10 cellular contexts compared by ENCODE assay signal in the genomic region with DNA sequence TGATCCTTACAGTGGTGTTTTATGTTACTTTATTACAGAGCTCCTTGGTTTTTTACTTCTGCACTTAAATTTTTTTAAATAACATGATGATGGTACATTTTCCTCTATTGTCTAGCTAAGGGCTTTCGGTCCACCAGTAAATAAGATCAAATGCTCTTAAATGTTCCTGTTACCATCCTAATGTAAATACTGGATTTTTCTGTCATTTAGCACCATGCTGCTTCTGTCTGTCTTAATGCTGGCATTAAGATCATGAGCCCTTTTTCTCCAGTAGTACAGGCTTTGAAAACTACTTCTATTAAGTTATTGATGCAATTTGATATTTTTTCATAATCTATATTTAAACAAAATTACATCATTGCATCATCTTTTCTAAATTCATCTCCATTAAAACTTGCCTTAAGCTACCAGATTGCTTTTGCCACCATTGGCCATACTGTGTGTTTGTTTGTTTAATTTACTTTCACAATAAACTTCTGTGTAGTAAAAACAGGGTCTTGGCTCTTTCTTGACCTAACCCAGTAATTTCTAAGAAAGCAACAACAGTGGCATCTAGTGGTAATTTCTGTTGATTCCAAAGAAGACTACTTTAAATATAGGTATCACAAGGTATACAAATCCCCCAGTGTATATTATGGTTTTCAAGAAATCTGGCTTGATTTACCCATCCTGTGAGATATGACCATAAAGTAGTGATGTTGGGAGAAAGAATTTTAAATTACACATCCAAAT. TPM values are rescaled to one million over a fixed set of nuclear protein-coding genes. Genes with fewer than 3 reads are reported as not detected.
DNase-seq lines count a peak whose midpoint lies in the region; ATAC-seq, FAIRE-seq and TF ChIP-seq lines count a peak whose summit lies in the region.
"Had no signal": no experiment of that assay in that cellular context is flagged by ENCODE, and none has a peak within 500 bp of the region (broad histone marks: within the 10 kb centered on the region; RNA-seq: fewer than 3 reads in every experiment).

No MANE protein-coding gene starts in this region.

- H3K4me3 ChIP-seq in A549 = no peak overlapping the region
- H3K4me3 ChIP-seq in GM12864 (ENCODE audit: low read depth, low read length) = no peak overlapping the region
- no peak overlapping the region for H3K4me3 ChIP-seq in fibroblast of the aortic adventitia (ENCODE audit: low read depth, low read length)
- H3K4me3 ChIP-seq: testis had no signal

- ATAC-seq in A549 = peak; percentile 56 to 75; a peak in 4 of 6 replicates
- no peak for ATAC-seq in GM21447 (IDR thresholded peaks at IDR 0.05; ENCODE audit: unreplicated experiment)
- ATAC-seq in HG02840 (IDR thresholded peaks at IDR 0.05; ENCODE audit: low FRiP score, unreplicated experiment) = no peak
- ATAC-seq in GM21381 (IDR thresholded peaks at IDR 0.05; ENCODE audit: unreplicated experiment) = no peak
- ATAC-seq: sciatic nerve had no signal

- no peak overlapping the region for H3K27ac ChIP-seq in A549
- H3K27ac ChIP-seq: testis had no signal

- no peak for TF ChIP-seq EP300 in A549 (IDR thresholded peaks at IDR 0.05)

- CTCF ChIA-PET in A549 (lab: Yijun Ruan, JAX) = interaction anchor here (0.7 to 6.1 kb wide), 49 partner anchors 9 to 205 kb away, joined by 3 to 93 read pairs (median 4); a partner anchor contains a TSS

- no peak overlapping the region for H3K4me2 ChIP-seq in A549

- TF ChIP-seq RAD21 in A549 (conservative IDR thresholded peaks at IDR 0.05 in 1 of 2, IDR thresholded peaks at IDR 0.05 in 1 of 2) = peak; percentile 60 to 70

- no peaks in the 10 kb centered on the region for H3K9me3 ChIP-seq in A549
- H3K9me3 ChIP-seq: testis had no signal

- TF ChIP-seq CTCF in A549 (IDR thresholded peaks at IDR 0.05) (peak; percentile 60), GM12864 (IDR thresholded peaks at IDR 0.05; ENCODE audit: low read depth, low read length, missing control alignments) (peak; percentile 25), fibroblast of the aortic adventitia (IDR thresholded peaks at IDR 0.05; ENCODE audit: insufficient read depth, low read length) (peak; percentile 24)

- FAIRE-seq in A549 (lab: Jason Lieb, UNC) = no peak

- POLR2A ChIA-PET in A549 (lab: Yijun Ruan, JAX) = interaction anchor here (0.6 kb wide), 1 partner anchor 13 kb away, joined by 3 read pairs; no protein-coding TSS in a partner anchor

- no peak for TF ChIP-seq POLR2A in A549 (IDR thresholded peaks at IDR 0.05; ENCODE audit: low read length)

- DNase-seq in A549 (ENCODE audit: low read depth in 1 of 2, low spot score in 1 of 2) = peak; percentile 49 to 51
- no peak for DNase-seq in GM12864 (ENCODE audit: low read depth)
- peak; percentile 23 for DNase-seq in RPMI7951 (ENCODE audit: low read depth)
- peak; percentile 63 for DNase-seq in fibroblast of the aortic adventitia (ENCODE audit: low read depth)
- DNase-seq in nucleus accumbens (lab: John Stamatoyannopoulos, UW) = no peak
- DNase-seq: testis had no signal

- H3K4me1 ChIP-seq in A549 = no peaks in the 10 kb centered on the region

- WGBS in A549 (ENCODE audit: missing lambda C conversion rate) = 89% methylated on average over 1 of the region's 1 CpG

TF ChIP-seq in A549, 52 proteins besides CTCF, POLR2A, EP300 and RAD21:
- TF ChIP-seq HEYL (CRISPR knock-in tag; IDR thresholded peaks at IDR 0.05) (no peak), SMC3 (IDR thresholded peaks at IDR 0.05) (peak; percentile 63)

RNA-seq across cellular contexts. Expression of a gene that starts 9.0 kb away (rescaled TPM):
- polyA plus RNA-seq in A549 (2011; rRNA removed) = 37.6 and 48.6 TPM in 2 replicates
- polyA plus RNA-seq in A549 (2012; cell fraction: cytosol; rRNA removed) = 31.5 and 38.0 TPM in 2 replicates
- 32.0 and 34.9 TPM in 2 replicates for polyA plus RNA-seq in A549 (2012; cell fraction: nucleus; rRNA removed)
- polyA plus RNA-seq in A549 (2017; fragmentation: RNase III; extraction: RNeasy Plus Mini Kit Qiagen cat#74134 plus additional on column Dnase treatment) = 20.7 to 21.6 TPM (median 20.9 TPM) in 3 replicates
- polyA minus RNA-seq in A549 (2011; rRNA and poly(A)+ RNA removed) = 37.6 and 43.6 TPM in 2 replicates
- total RNA-seq in RPMI7951 (2014; rRNA removed; shearing (Covaris generic)) = 13.7 and 18.0 TPM in 2 replicates
- 2.9 and 15.9 TPM in 2 replicates for total RNA-seq in fibroblast of the aortic adventitia (ENCODE audit: low replicate concordance)

RNA-seq across cellular contexts. Expression of a gene that starts 50.1 kb away (rescaled TPM):
- polyA plus RNA-seq in A549 (2011; rRNA removed) (6.8 and 8.5 TPM in 2 replicates), A549 (2017; fragmentation: RNase III; extraction: RNeasy Plus Mini Kit Qiagen cat#74134 plus additional on column Dnase treatment) (6.7 to 9.3 TPM (median 9.0 TPM) in 3 replicates)
- polyA plus RNA-seq in A549 (2012; cell fraction: cytosol; rRNA removed) = 6.2 and 8.6 TPM in 2 replicates
- 9.0 and 10.9 TPM in 2 replicates for polyA plus RNA-seq in A549 (2012; cell fraction: nucleus; rRNA removed)
- polyA minus RNA-seq in A549 (2011; rRNA and poly(A)+ RNA removed) = 9.8 and 10.8 TPM in 2 replicates
- total RNA-seq in RPMI7951 (2014; rRNA removed; shearing (Covaris generic)) = 24.0 and 25.6 TPM in 2 replicates
- 37.0 and 42.4 TPM in 2 replicates for total RNA-seq in fibroblast of the aortic adventitia (ENCODE audit: low replicate concordance)

RNA-seq across cellular contexts. Expression of a gene that starts 59.0 kb away (rescaled TPM):
- polyA plus RNA-seq in A549 (2011; rRNA removed) = 7.8 and 9.1 TPM in 2 replicates
- polyA plus RNA-seq in A549 (2012; cell fraction: cytosol; rRNA removed) = 22.9 and 30.0 TPM in 2 replicates
- polyA plus RNA-seq in A549 (2012; cell fraction: nucleus; rRNA removed) = 35.6 and 45.2 TPM in 2 replicates
- polyA plus RNA-seq in A549 (2017; fragmentation: RNase III; extraction: RNeasy Plus Mini Kit Qiagen cat#74134 plus additional on column Dnase treatment) = 13.2 to 15.2 TPM (median 15.2 TPM) in 3 replicates
- 3.5 and 4.4 TPM in 2 replicates for polyA minus RNA-seq in A549 (2011; rRNA and poly(A)+ RNA removed)
- 13.0 and 29.5 TPM in 2 replicates for total RNA-seq in RPMI7951 (2014; rRNA removed; shearing (Covaris generic))
- total RNA-seq in fibroblast of the aortic adventitia (ENCODE audit: low replicate concordance) = 12.3 and 29.1 TPM in 2 replicates

RNA-seq across cellular contexts. Expression of a gene that starts 59.0 kb away (rescaled TPM):
- polyA plus RNA-seq in A549 (2011; rRNA removed) (5.4 and 5.6 TPM in 2 replicates), A549 (2017; fragmentation: RNase III; extraction: RNeasy Plus Mini Kit Qiagen cat#74134 plus additional on column Dnase treatment) (12.5 to 14.4 TPM (median 13.1 TPM) in 3 replicates)
- 10.7 and 15.0 TPM in 2 replicates for polyA plus RNA-seq in A549 (2012; cell fraction: cytosol; rRNA removed)
- 99.8 and 200 TPM in 2 replicates for polyA plus RNA-seq in A549 (2012; cell fraction: nucleus; rRNA removed)
- 2.4 and 2.6 TPM in 2 replicates for polyA minus RNA-seq in A549 (2011; rRNA and poly(A)+ RNA removed)
- 4.2 and 10.2 TPM in 2 replicates for total RNA-seq in RPMI7951 (2014; rRNA removed; shearing (Covaris generic))
- 11.3 and 29.7 TPM in 2 replicates for total RNA-seq in fibroblast of the aortic adventitia (ENCODE audit: low replicate concordance)

Comparison
In these comparisons a context has a peak if more than half of its experiments do, and no peak if none do; other contexts are left out.
1. ATAC-seq: peak in A549 (2 of 2); none in GM21447 (single experiment), HG02840 (single experiment) and GM21381 (single experiment).
2. DNase-seq: peak in A549 (2 of 2), RPMI7951 (single experiment) and fibroblast of the aortic adventitia (single experiment); none in GM12864 (single experiment) and nucleus accumbens (0 of 56).
3. Peak in every context shown above with its lines, with median percentiles within 50 percentile points of each other: CTCF ChIP-seq.